In genomic region chr7:113787106-113787505, GRCh38 we compare ENCODE assay signal across 24 cellular contexts.
"Had no signal": no experiment of that assay in that cellular context is flagged by ENCODE, and none has a peak within 500 bp of the region (broad histone marks: within the 10 kb centered on the region; RNA-seq: fewer than 3 reads in every experiment).

No MANE protein-coding gene starts in this region.

- H3K4me1 Mint-ChIP-seq: immature natural killer cell, naive B cell had no signal

- H3K9me3 ChIP-seq: esophagus muscularis mucosa, gastroesophageal sphincter, left lung, lower lobe of right lung, mucosa of descending colon had no signal

- H3K4me2 ChIP-seq: hepatocyte had no signal

- H3K27ac ChIP-seq: coronary artery, dorsolateral prefrontal cortex, esophagus muscularis mucosa, foreskin keratinocyte, gastroesophageal sphincter, heart left ventricle, hepatocyte, left lung, lower lobe of right lung had no signal

- DNase-seq: dermis blood vessel endothelial cell; dorsolateral prefrontal cortex; effector CD4-positive, alpha-beta T cell; effector memory CD4-positive, alpha-beta T cell; foreskin keratinocyte; heart left ventricle; hypothalamus; immature natural killer cell; left cardiac atrium; left ventricle myocardium superior; lower lobe of right lung; mesenchymal stem cell; naive B cell had no signal

- H3K36me3 Mint-ChIP-seq: mesothelial cell of epicardium, naive B cell had no signal

- H3K4me1 ChIP-seq: foreskin keratinocyte, gastroesophageal sphincter, left lung, lower lobe of right lung had no signal

- H3K4me3 ChIP-seq: coronary artery, dorsolateral prefrontal cortex, esophagus muscularis mucosa, gastroesophageal sphincter, heart left ventricle, hepatocyte, left lung, lower lobe of right lung, mucosa of descending colon had no signal

- H2AFZ ChIP-seq: hepatocyte had no signal

- ATAC-seq: foreskin keratinocyte, gastroesophageal sphincter, heart left ventricle, left cardiac atrium, left lung, left ventricle myocardium superior, lower lobe of right lung, mucosa of descending colon had no signal

- H3K27me3 ChIP-seq: dorsolateral prefrontal cortex, esophagus muscularis mucosa, foreskin keratinocyte, gastroesophageal sphincter, heart left ventricle, hepatocyte, left lung had no signal

- H3K4me3 Mint-ChIP-seq: immature natural killer cell, mesothelial cell of epicardium, naive B cell had no signal

- H3K27me3 Mint-ChIP-seq: naive B cell had no signal

- H3K27ac Mint-ChIP-seq: immature natural killer cell, mesothelial cell of epicardium, naive B cell had no signal

- FAIRE-seq: colon, endothelial cell of umbilical vein, frontal cortex, keratinocyte had no signal

- H3K36me3 ChIP-seq: esophagus muscularis mucosa, gastroesophageal sphincter, heart left ventricle, left lung, lower lobe of right lung had no signal

- H3K79me2 ChIP-seq: hepatocyte had no signal
